10 cellular contexts compared by ENCODE assay signal in genomic region chr16:56970934-56971767, GRCh38. TPM values are rescaled to one million over a fixed set of nuclear protein-coding genes. Genes with fewer than 3 reads are reported as not detected.
DNase-seq lines count a peak whose midpoint lies in the region; ATAC-seq and TF ChIP-seq lines count a peak whose summit lies in the region.
"Had no signal": no experiment of that assay in that cellular context is flagged by ENCODE, and none has a peak within 500 bp of the region (broad histone marks: within the 10 kb centered on the region; RNA-seq: fewer than 3 reads in every experiment).

No MANE protein-coding gene starts in this region.

- no peak for TF ChIP-seq CTCF in left lung (IDR thresholded peaks at IDR 0.05)

- no peak overlapping the region for H3K4me3 Mint-ChIP-seq in activated CD4-positive, alpha-beta T cell treated with anti-CD3 and anti-CD28 coated beads, Interleukin-2, amount 10 ng/mL, durations not matched to agents 7 days and 5 days

- no peaks in the 10 kb centered on the region for H3K36me3 ChIP-seq in left lung
- H3K36me3 ChIP-seq: thyroid gland had no signal

- H3K4me1 Mint-ChIP-seq in activated CD4-positive, alpha-beta T cell treated with anti-CD3 and anti-CD28 coated beads, Interleukin-2, amount 10 ng/mL, durations not matched to agents 7 days and 5 days, result peaks cover 25% of the 10 kb centered on the region

- no peak overlapping the region for H3K4me3 ChIP-seq in left lung
- H3K4me3 ChIP-seq: thyroid gland had no signal

- peaks cover 1% of the 10 kb centered on the region for H3K36me3 Mint-ChIP-seq in activated CD4-positive, alpha-beta T cell treated with anti-CD3 and anti-CD28 coated beads, Interleukin-2, amount 10 ng/mL, durations not matched to agents 7 days and 5 days (ENCODE audit: low read depth)

- no peak overlapping the region for H3K27ac ChIP-seq in left lung
- H3K27ac ChIP-seq: thyroid gland had no signal

- no peak overlapping the region for H3K27ac Mint-ChIP-seq in activated CD4-positive, alpha-beta T cell treated with anti-CD3 and anti-CD28 coated beads, Interleukin-2, amount 10 ng/mL, durations not matched to agents 7 days and 5 days

- ATAC-seq in GM18502 (IDR thresholded peaks at IDR 0.05; ENCODE audit: poor library complexity, unreplicated experiment) (peak; percentile 80), GM21529 (IDR thresholded peaks at IDR 0.05; ENCODE audit: unreplicated experiment) (peak; percentile 81), HG03457 (IDR thresholded peaks at IDR 0.05; ENCODE audit: unreplicated experiment) (peak; percentile 60), left lung (peak; percentile 10)

- intact Hi-C loops in left lung (cut with DNase I), result no loop called here

- no peaks in the 10 kb centered on the region for H3K9me3 ChIP-seq in left lung
- H3K9me3 ChIP-seq: thyroid gland had no signal

- peaks cover 0 to 21% of the 10 kb centered on the region in 2 donors for H3K4me1 ChIP-seq in left lung
- H3K4me1 ChIP-seq: thyroid gland had no signal

- CTCF ChIA-PET in activated CD4-positive, alpha-beta T cell treated with anti-CD3 and anti-CD28 coated beads, Interleukin-2, amount 10 ng/mL, durations not matched to agents 7 days and 5 days (lab: Charles Lee), result interaction anchor here (0.6 to 12.8 kb wide), 5 partner anchors 14 to 254 kb away, joined by 3 to 123 read pairs (median 4); partner anchors contain the start of gene NLRC5

- POLR2A ChIA-PET in activated CD4-positive, alpha-beta T cell treated with anti-CD3 and anti-CD28 coated beads, Interleukin-2, amount 10 ng/mL, durations not matched to agents 7 days and 5 days (lab: Charles Lee), result no interaction called here

- no peaks in the 10 kb centered on the region for H3K27me3 Mint-ChIP-seq in activated CD4-positive, alpha-beta T cell treated with anti-CD3 and anti-CD28 coated beads, Interleukin-2, amount 10 ng/mL, durations not matched to agents 7 days and 5 days

- H3K27me3 ChIP-seq in left lung, result no peaks in the 10 kb centered on the region
- H3K27me3 ChIP-seq: thyroid gland had no signal

- no peaks in the 10 kb centered on the region for H3K9me3 Mint-ChIP-seq in activated CD4-positive, alpha-beta T cell treated with anti-CD3 and anti-CD28 coated beads, Interleukin-2, amount 10 ng/mL, durations not matched to agents 7 days and 5 days

- DNase-seq in left lung (no peak), NCI-H345 (lab: John Stamatoyannopoulos, UW) (no peak), DMS153 treated with DMSO at 0.1 percent for 48 hours (lab: John Stamatoyannopoulos, UW; ENCODE audit: unreplicated experiment) (no peak), cerebellum (ENCODE audit: low spot score) (no peak)
- DNase-seq in activated CD4-positive, alpha-beta T cell treated with anti-CD3 and anti-CD28 coated beads, Interleukin-2, amount 10 ng/mL, durations not matched to agents 7 days and 5 days, result no peak
- DNase-seq: thyroid gland had no signal

RNA-seq across cellular contexts. Expression of gene CETP, which starts 9.4 kb away (rescaled TPM):
- total RNA-seq in left lung, result under 1 TPM; 0.58 to 0.82 TPM
- total RNA-seq in activated CD4-positive, alpha-beta T cell treated with anti-CD3 and anti-CD28 coated beads, Interleukin-2, amount 10 ng/mL, durations not matched to agents 7 days and 5 days, result not detected
- 1.2 TPM for total RNA-seq in cerebellum
- total RNA-seq: bronchial epithelial cell had no signal

RNA-seq across cellular contexts. Expression of gene NLRC5, which starts 18.2 kb away (rescaled TPM):
- total RNA-seq in left lung, result 10 to 100 TPM; 26.8 to 93.3 TPM
- 100 to 1,000 TPM; 428 to 468 TPM for total RNA-seq in activated CD4-positive, alpha-beta T cell treated with anti-CD3 and anti-CD28 coated beads, Interleukin-2, amount 10 ng/mL, durations not matched to agents 7 days and 5 days
- 4.0 TPM for total RNA-seq in cerebellum

RNA-seq across cellular contexts. Expression of gene HERPUD1, which starts 39.2 kb away (rescaled TPM):
- 100 to 1,000 TPM; 104 to 155 TPM for total RNA-seq in left lung
- total RNA-seq in activated CD4-positive, alpha-beta T cell treated with anti-CD3 and anti-CD28 coated beads, Interleukin-2, amount 10 ng/mL, durations not matched to agents 7 days and 5 days, result 100 to 1,000 TPM in 1 of 2 experiments, 10 to 100 TPM in 1; 81.3 to 113 TPM
- 53.8 TPM for total RNA-seq in cerebellum

Comparison
In these comparisons a context has a peak if more than half of its experiments do, and no peak if none do; other contexts are left out.
1. ATAC-seq: peak in every context shown above with its lines; median percentile 81 in GM21529; 80 in GM18502; 60 in HG03457; 10 in left lung.